9 cellular contexts compared by ENCODE assay signal in genomic region chr19:35710784-35711723, GRCh38. TPM values are rescaled to one million over a fixed set of nuclear protein-coding genes. Genes with fewer than 3 reads are reported as not detected.
DNase-seq lines count a peak whose midpoint lies in the region; ATAC-seq and TF ChIP-seq lines count a peak whose summit lies in the region.
"Had no signal": no experiment of that assay in that cellular context is flagged by ENCODE, and none has a peak within 500 bp of the region (broad histone marks: within the 10 kb centered on the region; RNA-seq: fewer than 3 reads in every experiment).

No MANE protein-coding gene starts in this region.

- peak; percentile 35 for ATAC-seq in GM18909 (IDR thresholded peaks at IDR 0.05; ENCODE audit: poor library complexity, unreplicated experiment)
- peak; percentile 35 for ATAC-seq in HG03135 (IDR thresholded peaks at IDR 0.05; ENCODE audit: unreplicated experiment)
- ATAC-seq in GM19455 (IDR thresholded peaks at IDR 0.05; ENCODE audit: unreplicated experiment) = no peak
- ATAC-seq: right lobe of liver had no signal

- peak overlapping the region; percentile 66 for H3K4me3 Mint-ChIP-seq in activated T-cell treated with anti-CD3 and anti-CD28 coated beads, Interleukin-2, amount 50 U/mL, for 24 hours
- H3K4me3 Mint-ChIP-seq in glutamatergic neuron (ENCODE audit: unreplicated experiment) = no peak overlapping the region

- H3K9me3 Mint-ChIP-seq in activated T-cell treated with anti-CD3 and anti-CD28 coated beads, Interleukin-2, amount 50 U/mL, for 24 hours = no peaks in the 10 kb centered on the region
- H3K9me3 Mint-ChIP-seq in glutamatergic neuron (ENCODE audit: unreplicated experiment) = peaks cover 1% of the 10 kb centered on the region

- no peaks in the 10 kb centered on the region for H3K27me3 Mint-ChIP-seq in activated T-cell treated with anti-CD3 and anti-CD28 coated beads, Interleukin-2, amount 50 U/mL, for 24 hours
- peaks cover 9% of the 10 kb centered on the region for H3K27me3 Mint-ChIP-seq in glutamatergic neuron (ENCODE audit: unreplicated experiment)

- peaks cover 34% of the 10 kb centered on the region for H3K36me3 Mint-ChIP-seq in activated T-cell treated with anti-CD3 and anti-CD28 coated beads, Interleukin-2, amount 50 U/mL, for 24 hours (ENCODE audit: low read depth)
- no peaks in the 10 kb centered on the region for H3K36me3 Mint-ChIP-seq in glutamatergic neuron (ENCODE audit: unreplicated experiment)

- peaks cover 52% of the 10 kb centered on the region for H3K4me1 Mint-ChIP-seq in activated T-cell treated with anti-CD3 and anti-CD28 coated beads, Interleukin-2, amount 50 U/mL, for 24 hours (ENCODE audit: low read depth)
- peaks cover 9% of the 10 kb centered on the region for H3K4me1 Mint-ChIP-seq in glutamatergic neuron (ENCODE audit: low read depth, unreplicated experiment)

- H3K27ac Mint-ChIP-seq in activated T-cell treated with anti-CD3 and anti-CD28 coated beads, Interleukin-2, amount 50 U/mL, for 24 hours = peak overlapping the region; percentile 99
- H3K27ac Mint-ChIP-seq in glutamatergic neuron (ENCODE audit: unreplicated experiment) = no peak overlapping the region

- peak; percentile 81 for DNase-seq in activated T-cell treated with anti-CD3 and anti-CD28 coated beads, Interleukin-2, amount 50 U/mL, for 24 hours
- DNase-seq in stimulated activated CD8-positive, alpha-beta memory T cell treated with anti-CD3 and anti-CD28 coated beads, Interleukin-12 subunit alpha, Interleukin-12 subunit beta, amount 100 ng/mL, for 4 hours (ENCODE audit: low read depth) = peak; percentile 34
- no peak for DNase-seq in glutamatergic neuron
- DNase-seq in HK-2 (ENCODE audit: unreplicated experiment) = no peak
- DNase-seq in NCI-H2227 (lab: John Stamatoyannopoulos, UW; ENCODE audit: unreplicated experiment) = no peak
- DNase-seq: right lobe of liver had no signal

- TF ChIP-seq CTCF in glutamatergic neuron (IDR thresholded peaks at IDR 0.05; ENCODE audit: partially characterized antibody, unreplicated experiment) = no peak

RNA-seq across cellular contexts. Expression of gene ZBTB32, which starts 6.7 kb away (rescaled TPM):
- total RNA-seq in glutamatergic neuron (ENCODE audit: unreplicated experiment) = not detected

RNA-seq across cellular contexts. Expression of gene KMT2B, which starts 6.7 kb away (rescaled TPM):
- 60.8 TPM for total RNA-seq in glutamatergic neuron (ENCODE audit: unreplicated experiment)

RNA-seq across cellular contexts. Expression of gene IGFLR1, which starts 31.2 kb away (rescaled TPM):
- total RNA-seq in glutamatergic neuron (ENCODE audit: unreplicated experiment) = 4.7 TPM

RNA-seq across cellular contexts. Expression of gene U2AF1L4, which starts 34.2 kb away (rescaled TPM):
- total RNA-seq in glutamatergic neuron (ENCODE audit: unreplicated experiment) = 24.3 TPM

RNA-seq across cellular contexts. Expression of gene PSENEN, which starts 34.4 kb away (rescaled TPM):
- total RNA-seq in glutamatergic neuron (ENCODE audit: unreplicated experiment) = 109 TPM

Comparison
In these comparisons a context has a peak if more than half of its experiments do, and no peak if none do; other contexts are left out.
1. DNase-seq: peak in activated T-cell treated with anti-CD3 and anti-CD28 coated beads, Interleukin-2, amount 50 U/mL, for 24 hours (single experiment) and stimulated activated CD8-positive, alpha-beta memory T cell treated with anti-CD3 and anti-CD28 coated beads, Interleukin-12 subunit alpha, Interleukin-12 subunit beta, amount 100 ng/mL, for 4 hours (single experiment); none in glutamatergic neuron (single experiment), HK-2 (single experiment) and NCI-H2227 (single experiment).